Comparison of ENCODE assay signal across 8 cellular contexts in the genomic region with DNA sequence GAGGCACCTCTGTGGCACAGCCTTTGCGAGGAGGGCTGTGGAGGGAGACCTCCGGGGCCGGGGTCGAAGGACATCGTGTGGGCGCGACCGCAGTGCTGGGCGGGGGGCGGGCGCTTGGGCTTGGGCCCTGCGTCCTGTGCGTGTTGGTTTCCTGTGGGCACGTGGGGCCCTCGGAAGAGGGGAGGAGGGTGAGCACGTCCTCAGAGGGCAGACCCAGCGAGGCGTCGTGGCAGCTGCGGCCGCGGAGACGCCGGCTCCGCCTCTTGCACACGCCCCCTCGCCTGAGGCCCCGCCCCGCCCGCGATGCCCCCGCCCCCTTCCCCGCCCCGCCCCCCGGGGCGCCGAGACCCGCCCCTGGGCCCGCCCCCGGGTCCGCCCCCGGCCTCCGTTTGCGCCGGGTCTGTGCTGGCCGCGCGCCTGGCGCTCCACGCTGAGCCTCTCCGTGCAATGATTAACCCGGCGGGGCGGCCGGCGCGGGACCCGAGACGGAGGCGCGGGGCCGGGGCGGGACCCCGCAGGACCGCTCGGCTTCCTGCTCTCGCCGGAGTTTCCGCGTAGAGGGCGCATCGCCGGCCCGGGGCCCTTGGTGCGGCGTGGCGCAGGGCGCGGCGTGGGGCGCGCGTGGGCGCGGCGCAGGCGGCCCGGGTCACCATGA. TPM values are rescaled to one million over a fixed set of nuclear protein-coding genes. Genes with fewer than 3 reads are reported as not detected.
DNase-seq lines count a peak whose midpoint lies in the region; FAIRE-seq and TF ChIP-seq lines count a peak whose summit lies in the region.

A gene with protein sequence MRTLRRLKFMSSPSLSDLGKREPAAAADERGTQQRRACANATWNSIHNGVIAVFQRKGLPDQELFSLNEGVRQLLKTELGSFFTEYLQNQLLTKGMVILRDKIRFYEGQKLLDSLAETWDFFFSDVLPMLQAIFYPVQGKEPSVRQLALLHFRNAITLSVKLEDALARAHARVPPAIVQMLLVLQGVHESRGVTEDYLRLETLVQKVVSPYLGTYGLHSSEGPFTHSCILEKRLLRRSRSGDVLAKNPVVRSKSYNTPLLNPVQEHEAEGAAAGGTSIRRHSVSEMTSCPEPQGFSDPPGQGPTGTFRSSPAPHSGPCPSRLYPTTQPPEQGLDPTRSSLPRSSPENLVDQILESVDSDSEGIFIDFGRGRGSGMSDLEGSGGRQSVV (plus strand): TSS at position 381 of the 655 bp plus-strand sequence. CDS start 271 bp downstream, at position 652.

- TF ChIP-seq CTCF in kidney (IDR thresholded peaks at IDR 0.05; ENCODE audit: borderline replicate concordance, extremely low read depth, insufficient read depth): no peak

- H3K4me1 ChIP-seq in HAP-1 (peaks cover 4% of the 10 kb centered on the region), kidney (ENCODE audit: control insufficient read depth in 1 of 2, insufficient read depth in 1 of 2, low read depth in 1 of 2, low read length in 2 of 2) (peaks cover 7 to 18% of the 10 kb centered on the region in 2 donors)

- intact Hi-C loops in kidney (cut with DNase I): no loop called here

- in situ Hi-C loops in G401 (cut with HindIII; ENCODE audit: low sequenced_read_pairs) (no loop called here), HAP-1 (cut with MboI; ENCODE audit: low sequenced_read_pairs) (no loop called here)

- no peaks in the 10 kb centered on the region for H3K27me3 ChIP-seq in HAP-1 (ENCODE audit: low read depth)

- H3K36me3 ChIP-seq in HAP-1 (replicated peaks): no peaks in the 10 kb centered on the region
- H3K36me3 ChIP-seq in kidney (ENCODE audit: control insufficient read depth in 1 of 2, insufficient read depth in 2 of 2, low read length in 2 of 2): no peaks in the 10 kb centered on the region

- FAIRE-seq in kidney (lab: Jason Lieb, UNC): no peak

- no peak for DNase-seq in G401 (ENCODE audit: low spot score)
- peak; percentile 58 to 81 for DNase-seq in HAP-1 (ENCODE audit: low spot score in 2 of 2)
- peak; percentile 65 for DNase-seq in NCI-H1105 (lab: John Stamatoyannopoulos, UW)
- peak; percentile 62 to 81 (median 68) for DNase-seq in activated CD4-positive, CD25-positive, alpha-beta regulatory T cell (lab: John Stamatoyannopoulos, UW)
- DNase-seq in caudate nucleus (lab: John Stamatoyannopoulos, UW): peak in 31 of 61 donors; percentile 3 to 74 (median 33)
- peak; percentile 96 for DNase-seq in kidney
- DNase-seq in stimulated activated CD4-positive, alpha-beta T cell treated with anti-CD3 and anti-CD28 coated beads, Interleukin-1b, Interleukin-23, amount 100 ng/mL, for 1 hour (ENCODE audit: low read depth in 2 of 2): peak; percentile 62 to 70
- DNase-seq in NK-92 (lab: John Stamatoyannopoulos, UW; ENCODE audit: unreplicated experiment): no peak

- peak within 1 kb of the TSS; percentile 41 for H3K4me3 ChIP-seq in HAP-1
- H3K4me3 ChIP-seq in kidney (ENCODE audit: low read length in 2 of 2): peak within 1 kb of the TSS; percentile 38 to 55

- H3K27ac ChIP-seq in caudate nucleus (ENCODE audit: low read depth, low read length) (no peak within 1 kb of the TSS), kidney (ENCODE audit: low read depth in 2 of 2, low read length in 2 of 2) (no peak within 1 kb of the TSS)

- no peaks in the 10 kb centered on the region for H3K9me3 ChIP-seq in HAP-1
- no peaks in the 10 kb centered on the region for H3K9me3 ChIP-seq in kidney (ENCODE audit: control insufficient read depth in 1 of 2, low read length in 2 of 2)

- H3K9ac ChIP-seq in kidney (ENCODE audit: low read length in 2 of 2): peak within 1 kb of the TSS in 1 of 2 donors; percentile 41

RNA-seq across cellular contexts. Expression of the gene that starts here (rescaled TPM):
- 46.5 and 57.9 TPM in 2 replicates for total RNA-seq in G401 (2014; rRNA removed; shearing (Covaris generic))
- 24.0 TPM for total RNA-seq in kidney
- polyA plus RNA-seq in kidney (ENCODE audit: insufficient read depth, low read depth, low replicate concordance): 46.0 TPM

Comparison
In these comparisons a context has a peak if more than half of its experiments do, and no peak if none do; other contexts are left out.
1. DNase-seq: peak in HAP-1 (2 of 2), NCI-H1105 (single experiment), activated CD4-positive, CD25-positive, alpha-beta regulatory T cell (4 of 4), caudate nucleus (31 of 61), kidney (single experiment) and stimulated activated CD4-positive, alpha-beta T cell treated with anti-CD3 and anti-CD28 coated beads, Interleukin-1b, Interleukin-23, amount 100 ng/mL, for 1 hour (2 of 2); none in G401 (single experiment) and NK-92 (single experiment).